ENCODE assay signal across 10 cellular contexts in the genomic region with DNA sequence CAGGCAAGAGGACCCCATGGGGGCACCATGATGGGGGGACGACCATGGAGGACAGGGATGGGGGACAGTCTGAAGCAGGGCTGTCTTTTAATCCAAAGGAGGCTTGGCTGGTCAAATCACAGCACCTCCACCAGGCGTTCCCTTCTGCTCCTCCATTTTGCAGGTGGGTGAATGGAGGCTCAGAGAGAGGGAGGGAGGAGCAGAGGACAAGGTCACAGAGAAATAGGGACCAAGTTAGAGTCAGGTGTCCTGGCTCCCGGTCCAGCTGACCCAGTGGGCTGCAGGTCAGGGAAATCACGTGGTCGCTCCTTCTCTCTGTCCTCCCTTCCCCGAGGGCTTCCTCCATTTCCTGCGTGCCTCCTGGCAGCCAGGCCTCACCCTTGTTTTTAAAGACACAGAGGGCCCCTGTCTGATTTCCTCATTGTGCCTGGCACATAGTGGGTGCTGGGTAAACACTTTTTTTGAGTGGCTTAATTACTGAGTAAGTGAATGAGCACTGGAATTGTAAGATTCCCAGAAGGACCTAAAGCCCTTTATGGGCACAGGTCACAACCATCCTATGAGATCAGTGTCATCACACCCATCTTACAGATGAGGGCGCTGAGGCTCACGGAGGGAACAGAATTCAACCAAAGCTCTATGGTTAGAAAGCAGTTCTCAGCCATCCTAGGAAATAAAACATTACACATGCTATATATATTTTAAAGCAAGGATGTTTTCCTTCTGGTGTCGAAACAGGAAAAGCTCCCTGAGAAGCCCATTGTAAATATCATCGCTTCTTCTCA.
DNase-seq lines count a peak whose midpoint lies in the region; ATAC-seq and TF ChIP-seq lines count a peak whose summit lies in the region.
"Had no signal": no experiment of that assay in that cellular context is flagged by ENCODE, and none has a peak within 500 bp of the region (broad histone marks: within the 10 kb centered on the region; RNA-seq: fewer than 3 reads in every experiment).

No MANE protein-coding gene starts in this region.

- in situ Hi-C loops in transverse colon (cut with MboI; ENCODE audit: low pct_ligation_motif_present in 1 of 4, low pct_unique_long_range_greater_than_20kb in 1 of 4, low sequenced_read_pairs in 3 of 4): no loop called here

- WGBS in transverse colon (ENCODE audit: low coverage in 1 of 2), 2 donors: 39 to 83% methylated on average over 2 to 11 of the region's 11 CpGs

- H3K27ac ChIP-seq in transverse colon: no peak overlapping the region

- DNase-seq in AG10803 (ENCODE audit: low read depth): no peak
- DNase-seq in HCEC 1CT: peak; percentile 13
- peak; percentile 45 for DNase-seq in islet precursor cell
- DNase-seq in transverse colon: no peak
- no peak for DNase-seq in NCI-H128 (lab: John Stamatoyannopoulos, UW; ENCODE audit: unreplicated experiment)
- DNase-seq: CD4-positive, CD25-positive, alpha-beta regulatory T cell; Karpas-422 had no signal

- H3K27me3 ChIP-seq in transverse colon: peaks cover 28% of the 10 kb centered on the region

- H3K4me1 ChIP-seq in transverse colon: peaks cover 0 to 13% (median 5%) of the 10 kb centered on the region in 4 donors

- H3K9me3 ChIP-seq in transverse colon: no peaks in the 10 kb centered on the region

- TF ChIP-seq CTCF in AG10803 (conservative IDR thresholded peaks at IDR 0.05; ENCODE audit: low read length) (peak; percentile 30; the same call in 1 of the 2 replicates), WI38 (IDR thresholded peaks at IDR 0.05; ENCODE audit: low read depth, low read length) (no peak), transverse colon (IDR thresholded peaks at IDR 0.05) (no peak)

- TF ChIP-seq POLR2A in transverse colon (IDR thresholded peaks at IDR 0.05): no peak

- intact Hi-C loops in transverse colon (cut with DNase I; ENCODE audit: low total_unique reads): no loop called here

- H3K4me3 ChIP-seq in AG10803 (ENCODE audit: low read length): no peak overlapping the region
- peak overlapping the region; percentile 29; the same call in 1 of the 2 replicates for H3K4me3 ChIP-seq in WI38 (ENCODE audit: low read depth, low read length)
- H3K4me3 ChIP-seq in transverse colon: no peak overlapping the region

- H3K36me3 ChIP-seq in transverse colon: no peaks in the 10 kb centered on the region

- no peak for TF ChIP-seq EP300 in transverse colon (IDR thresholded peaks at IDR 0.05; ENCODE audit: low read depth)

- ATAC-seq in HG03025 (IDR thresholded peaks at IDR 0.05; ENCODE audit: low FRiP score, unreplicated experiment) (no peak), GM18868 (IDR thresholded peaks at IDR 0.05; ENCODE audit: unreplicated experiment) (no peak)

Comparison
In these comparisons a context has a peak if more than half of its experiments do, and no peak if none do; other contexts are left out.
1. DNase-seq: peak in HCEC 1CT (single experiment) and islet precursor cell (single experiment); none in AG10803 (single experiment), transverse colon (single experiment) and NCI-H128 (single experiment).